In the genomic region with DNA sequence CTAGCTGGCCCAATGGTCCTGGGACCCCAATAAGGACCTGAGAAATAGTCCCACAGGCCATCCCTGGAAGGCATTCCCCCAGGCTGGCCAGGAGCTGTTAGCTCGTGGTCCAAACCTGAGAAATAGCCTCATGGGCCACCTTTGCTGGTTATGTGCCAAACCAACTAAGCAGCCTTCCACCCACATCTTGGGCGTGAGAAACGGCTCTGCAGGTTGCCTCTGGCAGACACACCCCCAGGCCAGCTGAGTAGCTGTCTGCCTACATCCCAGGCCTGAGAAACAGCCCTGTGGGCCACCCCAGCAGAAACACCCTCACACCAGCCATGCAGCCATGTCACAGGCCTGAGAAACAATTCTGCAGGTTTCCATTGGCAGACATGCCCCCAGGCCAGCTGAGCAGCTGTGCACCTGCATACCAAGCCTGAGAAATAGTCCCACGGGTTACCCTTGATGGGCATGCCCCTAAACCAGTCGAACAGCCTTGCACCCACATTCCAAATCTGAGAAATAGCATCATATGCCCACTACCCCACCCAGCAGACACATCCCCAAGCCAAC, we compare ENCODE assay signal across 22 cellular contexts.
"Had no signal": no experiment of that assay in that cellular context is flagged by ENCODE, and none has a peak within 500 bp of the region (broad histone marks: within the 10 kb centered on the region; RNA-seq: fewer than 3 reads in every experiment).

No MANE protein-coding gene starts in this region.

- DNase-seq: effector memory CD8-positive, alpha-beta T cell; erythroblast; foreskin keratinocyte; immature natural killer cell; kidney; left cardiac atrium; left ventricle myocardium inferior; mesendoderm; naive thymus-derived CD4-positive, alpha-beta T cell; nephron progenitor cell; small intestine; stimulated activated CD4-positive, alpha-beta T cell treated with anti-CD3 and anti-CD28 coated beads, Interleukin-12 subunit alpha, Interleukin-12 subunit beta, amount 100 ng/mL, for 4 hours; stimulated activated naive CD4-positive, alpha-beta T cell; stomach; substantia nigra; transverse colon; uterus had no signal

- H3K4me1 Mint-ChIP-seq: immature natural killer cell; naive thymus-derived CD4-positive, alpha-beta T cell; nephron progenitor cell had no signal

- H3K4me3 ChIP-seq: left ventricle myocardium inferior, lung, right atrium auricular region, stomach, thoracic aorta, transverse colon, uterus had no signal

- ATAC-seq: effector memory CD8-positive, alpha-beta T cell; foreskin keratinocyte; left cardiac atrium; naive thymus-derived CD4-positive, alpha-beta T cell had no signal

- H3K27me3 Mint-ChIP-seq: dendritic cell treated with granulocyte-macrophage colony-stimulating factor and Interleukin-4, amounts not matched to agents 40 ng/mL and 50 ng/mL, for 4 days; effector memory CD8-positive, alpha-beta T cell; naive thymus-derived CD4-positive, alpha-beta T cell had no signal

- H3K36me3 ChIP-seq: left ventricle myocardium inferior, neutrophil, right atrium auricular region, stomach, thoracic aorta, transverse colon, uterus had no signal

- H3K4me3 Mint-ChIP-seq: dendritic cell treated with granulocyte-macrophage colony-stimulating factor and Interleukin-4, amounts not matched to agents 40 ng/mL and 50 ng/mL, for 4 days; effector memory CD8-positive, alpha-beta T cell; immature natural killer cell; naive thymus-derived CD4-positive, alpha-beta T cell; nephron progenitor cell had no signal

- H3K4me1 ChIP-seq: foreskin keratinocyte, left ventricle myocardium inferior, right atrium auricular region, stomach, transverse colon, uterus had no signal

- H3K27ac Mint-ChIP-seq: dendritic cell treated with granulocyte-macrophage colony-stimulating factor and Interleukin-4, amounts not matched to agents 40 ng/mL and 50 ng/mL, for 4 days; effector memory CD8-positive, alpha-beta T cell; immature natural killer cell; naive thymus-derived CD4-positive, alpha-beta T cell; nephron progenitor cell had no signal

- H3K36me3 Mint-ChIP-seq: immature natural killer cell; naive thymus-derived CD4-positive, alpha-beta T cell had no signal

- H3K27me3 ChIP-seq: foreskin keratinocyte, neutrophil, right atrium auricular region, stomach, transverse colon, uterus had no signal

- H3K9me3 ChIP-seq: neutrophil, transverse colon, uterus had no signal

- H3K27ac ChIP-seq: foreskin keratinocyte, left ventricle myocardium inferior, neutrophil, right atrium auricular region, stomach, thoracic aorta, transverse colon, uterus had no signal
